ENCODE assay signal across 11 cellular contexts in genomic region chr4:48332661-48333060, GRCh38. TPM values are rescaled to one million over a fixed set of nuclear protein-coding genes. Genes with fewer than 3 reads are reported as not detected.
A peak's percentile ranks its signal among the peaks of the same experiment; 100 is the strongest.
DNase-seq lines count a peak whose midpoint lies in the region; ATAC-seq and TF ChIP-seq lines count a peak whose summit lies in the region.
"Had no signal": no experiment of that assay in that cellular context is flagged by ENCODE, and none has a peak within 500 bp of the region (broad histone marks: within the 10 kb centered on the region; RNA-seq: fewer than 3 reads in every experiment).

No MANE protein-coding gene starts in this region.

- DNase-seq in IMR-90, result no peak
- no peak for DNase-seq in mesenchymal stem cell
- DNase-seq in suprapubic skin (ENCODE audit: low spot score in 2 of 2), result no peak
- no peak for DNase-seq in HAP-1 (ENCODE audit: low spot score in 2 of 2)
- DNase-seq in head of caudate nucleus, result no peak
- no peak for DNase-seq in C1 segment of cervical spinal cord (lab: John Stamatoyannopoulos, UW)
- DNase-seq: H9, NCI-H1092, NCI-H1694 treated with DMSO at 0.1 percent for 48 hours had no signal

- intact Hi-C loops in IMR-90 (cut with micrococcal nuclease), result no loop called here
- intact Hi-C loops in head of caudate nucleus (cut with DNase I), result no loop called here

- in situ Hi-C loops in IMR-90 (cut with MboI; ENCODE audit: low sequenced_read_pairs) (no loop called here), HAP-1 (cut with MboI; ENCODE audit: low sequenced_read_pairs) (no loop called here)

- no peak for ATAC-seq in IMR-90 (ENCODE audit: low read depth)

- no TSS peak for BruUV-seq in IMR-90 (replicated peaks; lab: Mats Ljungman, UMichigan)

- no peaks in the 10 kb centered on the region for H3K36me3 ChIP-seq in IMR-90 (ENCODE audit: control insufficient read depth, insufficient read depth, low read length)
- no peaks in the 10 kb centered on the region for H3K36me3 ChIP-seq in mesenchymal stem cell (ENCODE audit: control insufficient read depth in 1 of 2, insufficient read depth in 2 of 2, low read depth in 1 of 2, low read length in 2 of 2)
- no peaks in the 10 kb centered on the region for H3K36me3 ChIP-seq in suprapubic skin
- no peaks in the 10 kb centered on the region for H3K36me3 ChIP-seq in HAP-1 (replicated peaks)

- H3K23ac ChIP-seq in IMR-90 (ENCODE audit: low read depth, low read length) (no peak overlapping the region), mesenchymal stem cell (ENCODE audit: low read length in 2 of 2) (no peak overlapping the region)

- no peak overlapping the region for H2BK20ac ChIP-seq in IMR-90 (ENCODE audit: low read depth, low read length)

- CTCF ChIA-PET in IMR-90 (lab: Yijun Ruan, JAX), result no interaction called here

- TF ChIP-seq POLR2A in IMR-90 (IDR thresholded peaks at IDR 0.05; ENCODE audit: low read depth, low read length) (no peak), suprapubic skin (IDR thresholded peaks at IDR 0.05) (no peak)

- H3K4me3 ChIP-seq in IMR-90 (ENCODE audit: insufficient read depth, low read depth, low read length) (no peak overlapping the region), mesenchymal stem cell (ENCODE audit: insufficient read depth in 1 of 2, low read depth in 1 of 2, low read length in 2 of 2) (no peak overlapping the region), suprapubic skin (no peak overlapping the region), HAP-1 (no peak overlapping the region)
- H3K4me3 ChIP-seq: SK-N-MC had no signal

- H3K9me1 ChIP-seq in IMR-90 (ENCODE audit: insufficient read depth, low read length), result peaks cover 7% of the 10 kb centered on the region; the same call in 1 of the 2 replicates

- TF ChIP-seq RAD21 in IMR-90 (IDR thresholded peaks at IDR 0.05; ENCODE audit: low read length), result no peak

- H4K20me1 ChIP-seq in IMR-90 (ENCODE audit: insufficient read depth, low read length), result no peaks in the 10 kb centered on the region

- H3K79me1 ChIP-seq in IMR-90 (ENCODE audit: low read depth in 1 of 2, low read length in 2 of 2) (peaks cover 0 to 1% of the 10 kb centered on the region in 2 experiments; a peak in 1 of 4 replicates), mesenchymal stem cell (replicated peaks; ENCODE audit: low read length, poor library complexity, severe bottlenecking) (peaks cover 1% of the 10 kb centered on the region)

- no CpG with 5 or more reads among the region's 5 CpGs for WGBS in IMR-90 (ENCODE audit: extremely low coverage in 2 of 2, insufficient read length in 1 of 2), 2 experiments
- 99% methylated on average over 4 of the region's 5 CpGs for WGBS in mesenchymal stem cell
- WGBS in suprapubic skin, result 95% methylated on average over 5 of the region's 5 CpGs

- H2BK120ac ChIP-seq in IMR-90 (ENCODE audit: low read depth, low read length) (peak overlapping the region; percentile 15; the same call in 1 of the 2 replicates), mesenchymal stem cell (ENCODE audit: low read depth, low read length) (peak overlapping the region; percentile 34)

- TF ChIP-seq CTCF in IMR-90 (conservative IDR thresholded peaks at IDR 0.05; ENCODE audit: low read depth, low read length), result no peak
- no peak for TF ChIP-seq CTCF in VCaP (conservative IDR thresholded peaks at IDR 0.05)
- no peak for TF ChIP-seq CTCF in suprapubic skin (IDR thresholded peaks at IDR 0.05)

- H3K27me3 ChIP-seq in IMR-90 (ENCODE audit: control insufficient read depth, insufficient read depth, low read length) (no peaks in the 10 kb centered on the region), mesenchymal stem cell (ENCODE audit: control insufficient read depth in 1 of 2, insufficient read depth in 1 of 2, low read length in 2 of 2) (peaks cover 0 to 5% of the 10 kb centered on the region in 2 experiments), suprapubic skin (no peaks in the 10 kb centered on the region), HAP-1 (ENCODE audit: low read depth) (no peaks in the 10 kb centered on the region)

- H3K9ac ChIP-seq in IMR-90 (ENCODE audit: low read depth, low read length) (no peak overlapping the region), mesenchymal stem cell (ENCODE audit: low read length) (no peak overlapping the region)

- H2AFZ ChIP-seq in IMR-90 (replicated peaks; ENCODE audit: low read length, poor library complexity) (no peak overlapping the region), mesenchymal stem cell (ENCODE audit: low read depth, low read length) (no peak overlapping the region)

- no peak for TF ChIP-seq EP300 in suprapubic skin (IDR thresholded peaks at IDR 0.05)

- H3K4ac ChIP-seq in IMR-90 (ENCODE audit: low read depth, low read length) (no peak overlapping the region; the same call in 1 of the 2 replicates), mesenchymal stem cell (ENCODE audit: low read depth in 1 of 2, low read length in 2 of 2) (no peak overlapping the region)

- no peak overlapping the region for H4K5ac ChIP-seq in IMR-90 (ENCODE audit: low read depth, low read length)

- H2BK5ac ChIP-seq in IMR-90 (ENCODE audit: low read depth, low read length, poor library complexity, severe bottlenecking), result no peak overlapping the region
- no peak overlapping the region for H2BK5ac ChIP-seq in mesenchymal stem cell (ENCODE audit: low read depth, low read length, poor library complexity, severe bottlenecking)

- H4K8ac ChIP-seq in IMR-90 (ENCODE audit: low read depth in 2 of 2, low read length in 2 of 2) (no peak overlapping the region), mesenchymal stem cell (ENCODE audit: low read length) (no peak overlapping the region)

- no peak overlapping the region for H2BK15ac ChIP-seq in IMR-90 (ENCODE audit: low read depth, low read length)
- H2BK15ac ChIP-seq in mesenchymal stem cell (ENCODE audit: low read depth, poor library complexity, severe bottlenecking), result peak overlapping the region; percentile 90

- no peak overlapping the region for H4K91ac ChIP-seq in IMR-90 (ENCODE audit: insufficient read depth, low read depth, low read length)
- no peak overlapping the region for H4K91ac ChIP-seq in mesenchymal stem cell (ENCODE audit: low read length)

- no peak overlapping the region for H3K14ac ChIP-seq in IMR-90 (replicated peaks; ENCODE audit: low read depth, low read length)
- no peak overlapping the region for H3K14ac ChIP-seq in mesenchymal stem cell (ENCODE audit: low read length in 2 of 2)

- no peak overlapping the region for H2BK12ac ChIP-seq in mesenchymal stem cell (ENCODE audit: low read length in 2 of 2)

- H3K4me1 ChIP-seq in IMR-90 (ENCODE audit: control insufficient read depth, insufficient read depth, low read length) (peaks cover 13% of the 10 kb centered on the region), mesenchymal stem cell (ENCODE audit: control insufficient read depth, insufficient read depth, low read depth, low read length) (peaks cover 1% of the 10 kb centered on the region), suprapubic skin (peaks cover 39% of the 10 kb centered on the region), HAP-1 (peaks cover 19% of the 10 kb centered on the region)

- H3K56ac ChIP-seq in IMR-90 (ENCODE audit: extremely low read depth, insufficient read depth, low read length), result no peak overlapping the region

- H3K4me2 ChIP-seq in IMR-90 (ENCODE audit: low read depth, low read length) (no peak overlapping the region), mesenchymal stem cell (ENCODE audit: low read length, poor library complexity, severe bottlenecking) (no peak overlapping the region)

- dilution Hi-C loops in IMR-90 (cut with HindIII; ENCODE audit: low sequenced_read_pairs, unreplicated experiment), result no loop called here

- no peaks in the 10 kb centered on the region for H3K9me3 ChIP-seq in IMR-90 (ENCODE audit: control insufficient read depth, insufficient read depth, low read length)
- H3K9me3 ChIP-seq in mesenchymal stem cell (ENCODE audit: control insufficient read depth, low read length), result no peaks in the 10 kb centered on the region
- H3K9me3 ChIP-seq in suprapubic skin, result no peaks in the 10 kb centered on the region
- H3K9me3 ChIP-seq in HAP-1, result no peaks in the 10 kb centered on the region

- H3K27ac ChIP-seq in IMR-90 (ENCODE audit: insufficient read depth, low read length) (no peak overlapping the region), VCaP (peak overlapping the region; percentile 7; the same call in 1 of the 2 replicates), mesenchymal stem cell (ENCODE audit: low read length, poor library complexity, severe bottlenecking) (no peak overlapping the region), suprapubic skin (peak overlapping the region; percentile 26)
- H3K27ac ChIP-seq: SK-N-MC had no signal

- H3K18ac ChIP-seq in IMR-90 (ENCODE audit: low read depth, low read length) (no peak overlapping the region), mesenchymal stem cell (ENCODE audit: low read depth in 1 of 2, low read length in 2 of 2) (no peak overlapping the region)

- H2AK5ac ChIP-seq in IMR-90 (ENCODE audit: low read depth, low read length) (peak overlapping the region; percentile 9; the same call in 1 of the 2 replicates), mesenchymal stem cell (ENCODE audit: low read length, severe bottlenecking) (no peak overlapping the region)

- no peak overlapping the region for H2AK9ac ChIP-seq in IMR-90 (replicated peaks; ENCODE audit: low read depth, low read length, poor library complexity)

- POLR2A ChIA-PET in IMR-90 (lab: Charles Lee; ENCODE audit: unreplicated experiment), result no interaction called here

TF ChIP-seq in IMR-90, 13 proteins besides CTCF, POLR2A, EP300 and RAD21:
- no peak for TF ChIP-seq CEBPB (IDR thresholded peaks at IDR 0.05; ENCODE audit: low read depth, low read length)
- TF ChIP-seq RCOR1 (IDR thresholded peaks at IDR 0.05; ENCODE audit: insufficient replicate concordance, low read length), result no peak
- no peak for TF ChIP-seq MXI1 (IDR thresholded peaks at IDR 0.05; ENCODE audit: borderline replicate concordance, low read depth, low read length)
- TF ChIP-seq MAFK (IDR thresholded peaks at IDR 0.05; ENCODE audit: low read depth, low read length), result no peak
- no peak for TF ChIP-seq MAZ (IDR thresholded peaks at IDR 0.05; ENCODE audit: borderline replicate concordance, low read depth, low read length)
- TF ChIP-seq NFE2L2 (IDR thresholded peaks at IDR 0.05; ENCODE audit: low read depth, low read length), result no peak
- TF ChIP-seq SMC3 (IDR thresholded peaks at IDR 0.05; ENCODE audit: low read depth, low read length), result no peak

RNA-seq across cellular contexts. Expression of gene SLAIN2, which starts 8.7 kb away (rescaled TPM):
- 23.3 and 32.2 TPM in 2 replicates for total RNA-seq in IMR-90 (2012; rRNA removed)
- 42.3 and 53.0 TPM in 2 replicates for polyA plus RNA-seq in IMR-90 (2012; rRNA removed)
- 17.1 and 18.7 TPM in 2 replicates for polyA plus RNA-seq in IMR-90 (2012; cell fraction: cytosol; rRNA removed)
- polyA plus RNA-seq in IMR-90 (2012; cell fraction: nucleus; rRNA removed; ENCODE audit: low replicate concordance), result 11.2 and 44.3 TPM in 2 replicates
- polyA plus RNA-seq in mesenchymal stem cell (2013, experiment 1 of 2), result 121 TPM
- polyA plus RNA-seq in mesenchymal stem cell (2013, experiment 2 of 2), result 120 TPM
- 100 to 1,000 TPM in 3 of 4 donors, 10 to 100 TPM in 1; 84.7 to 167 (median 147) TPM for total RNA-seq in suprapubic skin

Comparison
In these comparisons a context has a peak if more than half of its experiments do, and no peak if none do; other contexts are left out.
1. H3K27ac ChIP-seq: peak in VCaP (single experiment) and suprapubic skin (single experiment); none in IMR-90 (single experiment) and mesenchymal stem cell (single experiment).